Comparison of ENCODE assay signal across 8 cellular contexts in the genomic region with DNA sequence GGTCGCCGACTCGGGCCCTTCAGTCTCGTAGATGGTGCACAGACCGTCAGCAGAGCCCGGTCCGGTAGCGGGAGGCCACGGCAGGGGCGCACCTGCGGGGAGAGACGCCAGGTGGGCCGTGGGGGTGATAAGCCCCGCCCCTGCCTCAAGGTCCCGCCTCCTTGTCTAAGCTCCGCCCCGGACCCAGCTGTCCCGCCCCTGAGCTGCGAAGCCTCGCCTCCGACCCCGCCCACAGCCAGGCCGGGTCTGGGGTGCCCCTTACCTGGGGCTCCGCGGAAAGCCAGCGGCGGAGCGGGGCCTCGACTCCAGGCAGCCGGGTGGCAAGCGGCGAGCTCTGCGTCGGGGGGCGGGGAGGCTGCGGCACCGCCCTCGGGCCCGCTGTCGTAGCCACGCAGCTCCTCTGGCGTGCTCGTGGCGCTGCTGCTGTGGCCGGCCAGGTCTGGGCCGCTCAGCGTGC. TPM values are rescaled to one million over a fixed set of nuclear protein-coding genes. Genes with fewer than 3 reads are reported as not detected.
DNase-seq lines count a peak whose midpoint lies in the region; ATAC-seq and TF ChIP-seq lines count a peak whose summit lies in the region.

No MANE protein-coding gene starts in this region.

- no peak overlapping the region for H3K23ac ChIP-seq in mesenchymal stem cell (ENCODE audit: low read length in 2 of 2)

- H3K18ac ChIP-seq in mesenchymal stem cell (ENCODE audit: low read depth in 1 of 2, low read length in 2 of 2): peak overlapping the region in 1 of 2 experiments; percentile 89

- H2AK5ac ChIP-seq in mesenchymal stem cell (ENCODE audit: low read length, severe bottlenecking): no peak overlapping the region

- peak overlapping the region; percentile 70 for H4K8ac ChIP-seq in mesenchymal stem cell (ENCODE audit: low read length)

- H3K36me3 ChIP-seq in BLaER1 (no peaks in the 10 kb centered on the region), colonic mucosa (no peaks in the 10 kb centered on the region), mesenchymal stem cell (ENCODE audit: control insufficient read depth in 1 of 2, insufficient read depth in 2 of 2, low read depth in 1 of 2, low read length in 2 of 2) (no peaks in the 10 kb centered on the region)

- peak overlapping the region; percentile 67 for H3K4me3 ChIP-seq in BLaER1
- H3K4me3 ChIP-seq in colonic mucosa: peak overlapping the region; percentile 56
- H3K4me3 ChIP-seq in mesenchymal stem cell (ENCODE audit: insufficient read depth in 1 of 2, low read depth in 1 of 2, low read length in 2 of 2): peak overlapping the region; percentile 60 to 61

- peak; percentile 72 for DNase-seq in HuH-7.5 (ENCODE audit: low spot score)
- DNase-seq in activated CD4-positive, alpha-beta T cell treated with anti-CD3 and anti-CD28 coated beads for 1 hour: peak; percentile 78
- peak; percentile 82 for DNase-seq in colonic mucosa
- DNase-seq in mesenchymal stem cell: peak; percentile 61
- peak; percentile 65 to 69 for DNase-seq in stimulated activated CD8-positive, alpha-beta memory T cell treated with anti-CD3 and anti-CD28 coated beads, Interleukin-4, amount 100 ng/mL, for 1 hour (ENCODE audit: low read depth in 2 of 2, low spot score in 1 of 2)
- no peak for DNase-seq in NCI-H2196 treated with DMSO at 0.1 percent for 48 hours (lab: John Stamatoyannopoulos, UW; ENCODE audit: unreplicated experiment)

- intact Hi-C loops in colonic mucosa (cut with DNase I): no loop called here

- no peaks in the 10 kb centered on the region for H3K79me1 ChIP-seq in mesenchymal stem cell (replicated peaks; ENCODE audit: low read length, poor library complexity, severe bottlenecking)

- H2BK120ac ChIP-seq in mesenchymal stem cell (ENCODE audit: low read depth, low read length): no peak overlapping the region

- H3K9me3 ChIP-seq in BLaER1 (no peaks in the 10 kb centered on the region), colonic mucosa (no peaks in the 10 kb centered on the region), mesenchymal stem cell (ENCODE audit: control insufficient read depth, low read length) (no peaks in the 10 kb centered on the region)

- H3K27ac ChIP-seq in BLaER1: peak overlapping the region; percentile 73; the same call in 1 of the 2 replicates
- H3K27ac ChIP-seq in colonic mucosa: peak overlapping the region; percentile 50
- H3K27ac ChIP-seq in mesenchymal stem cell (ENCODE audit: low read length, poor library complexity, severe bottlenecking): no peak overlapping the region

- peak; percentile 47 for ATAC-seq in GM21390 (IDR thresholded peaks at IDR 0.05; ENCODE audit: unreplicated experiment)

- no peak overlapping the region for H4K91ac ChIP-seq in mesenchymal stem cell (ENCODE audit: low read length)

- H3K9ac ChIP-seq in BLaER1 (peak overlapping the region; percentile 64; the same call in 1 of the 2 replicates), colonic mucosa (ENCODE audit: low read depth in 2 of 2, low read length in 2 of 2) (peak overlapping the region in 1 of 2 donors; percentile 60), mesenchymal stem cell (ENCODE audit: low read length) (no peak overlapping the region)

- no peak overlapping the region for H2BK15ac ChIP-seq in mesenchymal stem cell (ENCODE audit: low read depth, poor library complexity, severe bottlenecking)

- peaks cover 14% of the 10 kb centered on the region; the same call in 1 of the 2 replicates for H3K27me3 ChIP-seq in BLaER1
- H3K27me3 ChIP-seq in colonic mucosa: peaks cover 25% of the 10 kb centered on the region
- peaks cover 27 to 60% of the 10 kb centered on the region in 2 experiments for H3K27me3 ChIP-seq in mesenchymal stem cell (ENCODE audit: control insufficient read depth in 1 of 2, insufficient read depth in 1 of 2, low read length in 2 of 2)

- peak overlapping the region; percentile 87 for H2AFZ ChIP-seq in mesenchymal stem cell (ENCODE audit: low read depth, low read length)

- H2BK5ac ChIP-seq in mesenchymal stem cell (ENCODE audit: low read depth, low read length, poor library complexity, severe bottlenecking): no peak overlapping the region

- H3K4ac ChIP-seq in mesenchymal stem cell (ENCODE audit: low read depth in 1 of 2, low read length in 2 of 2): no peak overlapping the region

- H3K4me2 ChIP-seq in BLaER1 (peak overlapping the region; percentile 95), mesenchymal stem cell (ENCODE audit: low read length, poor library complexity, severe bottlenecking) (peak overlapping the region; percentile 86)

- H3K4me1 ChIP-seq in BLaER1: peaks cover 70% of the 10 kb centered on the region
- H3K4me1 ChIP-seq in colonic mucosa: peaks cover 4% of the 10 kb centered on the region
- H3K4me1 ChIP-seq in mesenchymal stem cell (ENCODE audit: control insufficient read depth, insufficient read depth, low read depth, low read length): peaks cover 50% of the 10 kb centered on the region

- H2BK12ac ChIP-seq in mesenchymal stem cell (ENCODE audit: low read length in 2 of 2): peak overlapping the region in 1 of 2 experiments; percentile 60

- H3K14ac ChIP-seq in mesenchymal stem cell (ENCODE audit: low read length in 2 of 2): no peak overlapping the region

- TF ChIP-seq CTCF in colonic mucosa (IDR thresholded peaks at IDR 0.05): no peak

- under 1% methylated on average over 39 of the region's 47 CpGs for WGBS in mesenchymal stem cell

- peaks cover 44% of the 10 kb centered on the region for H4K20me1 ChIP-seq in BLaER1

RNA-seq across cellular contexts. Expression of a gene that starts 4.7 kb away (rescaled TPM):
- total RNA-seq in colonic mucosa: under 1 TPM; 0.22 to 0.37 TPM
- 0.32 TPM for polyA plus RNA-seq in mesenchymal stem cell (2013, experiment 1 of 2)
- polyA plus RNA-seq in mesenchymal stem cell (2013, experiment 2 of 2): 0.25 TPM

RNA-seq across cellular contexts. Expression of a gene that starts 18.8 kb away (rescaled TPM):
- total RNA-seq in colonic mucosa: 1 to 10 TPM; 2.9 to 4.0 TPM
- polyA plus RNA-seq in mesenchymal stem cell (2013, experiment 1 of 2): 3.7 TPM
- polyA plus RNA-seq in mesenchymal stem cell (2013, experiment 2 of 2): 4.0 TPM

RNA-seq across cellular contexts. Expression of a gene that starts 34.2 kb away (rescaled TPM):
- 10 to 100 TPM; 26.3 to 38.3 TPM for total RNA-seq in colonic mucosa
- polyA plus RNA-seq in mesenchymal stem cell (2013, experiment 1 of 2): 19.1 TPM
- 18.7 TPM for polyA plus RNA-seq in mesenchymal stem cell (2013, experiment 2 of 2)

RNA-seq across cellular contexts. Expression of a gene that starts 39.5 kb away (rescaled TPM):
- total RNA-seq in colonic mucosa: 10 to 100 TPM; 10.6 to 12.0 TPM
- 13.3 TPM for polyA plus RNA-seq in mesenchymal stem cell (2013, experiment 1 of 2)
- polyA plus RNA-seq in mesenchymal stem cell (2013, experiment 2 of 2): 13.1 TPM

RNA-seq across cellular contexts. Expression of a gene that starts 45.1 kb away (rescaled TPM):
- not detected for total RNA-seq in colonic mucosa
- polyA plus RNA-seq in mesenchymal stem cell (2013, experiment 1 of 2): 3.1 TPM
- 2.7 TPM for polyA plus RNA-seq in mesenchymal stem cell (2013, experiment 2 of 2)
